10 cellular contexts compared by ENCODE assay signal in genomic region chr17:50603340-50603739, GRCh38. TPM values are rescaled to one million over a fixed set of nuclear protein-coding genes. Genes with fewer than 3 reads are reported as not detected.
DNase-seq lines count a peak whose midpoint lies in the region; ATAC-seq, FAIRE-seq and TF ChIP-seq lines count a peak whose summit lies in the region.
"Had no signal": no experiment of that assay in that cellular context is flagged by ENCODE, and none has a peak within 500 bp of the region (broad histone marks: within the 10 kb centered on the region; RNA-seq: fewer than 3 reads in every experiment).

No MANE protein-coding gene starts in this region.

- no peak overlapping the region for H2BK12ac ChIP-seq in H1 (ENCODE audit: low read depth, low read length)

- H3K9me3 Mint-ChIP-seq in CD4-positive, alpha-beta memory T cell, result no peaks in the 10 kb centered on the region

- POLR2A ChIA-PET in H1 (lab: Charles Lee; ENCODE audit: partially characterized antibody), result no interaction called here
- POLR2A ChIA-PET in CD4-positive, alpha-beta memory T cell (lab: Charles Lee; ENCODE audit: partially characterized antibody), result no interaction called here

- H3K18ac ChIP-seq in H1 (ENCODE audit: extremely low read depth, low read length), result no peak overlapping the region

- H4K20me1 ChIP-seq in H1 (replicated peaks in 1 of 2; ENCODE audit: control insufficient read depth in 1 of 2, insufficient read depth in 2 of 2, low read length in 2 of 2), result no peaks in the 10 kb centered on the region

- H3K27ac Mint-ChIP-seq in CD4-positive, alpha-beta memory T cell, result no peak overlapping the region

- no peaks in the 10 kb centered on the region for H3K79me2 ChIP-seq in H1 (ENCODE audit: control insufficient read depth in 1 of 2, insufficient read depth in 2 of 2, low read length in 2 of 2)

- H4K8ac ChIP-seq in H1 (ENCODE audit: extremely low read depth, insufficient read depth, low read length), result peak overlapping the region; percentile 38; the same call in 1 of the 2 replicates

- H3K36me3 Mint-ChIP-seq in CD4-positive, alpha-beta memory T cell, result no peaks in the 10 kb centered on the region

- H3K4me1 ChIP-seq in H1 (replicated peaks in 1 of 4; ENCODE audit: control insufficient read depth in 3 of 4, insufficient read depth in 4 of 4, low read length in 3 of 4), result peaks cover 0 to 10% (median 1%) of the 10 kb centered on the region in 4 experiments; a peak in 5 of 7 replicates
- H3K4me1 ChIP-seq in CD4-positive, alpha-beta memory T cell (ENCODE audit: insufficient read depth, low read length), result no peaks in the 10 kb centered on the region

- H3K4ac ChIP-seq in H1 (replicated peaks; ENCODE audit: insufficient read length, low read depth, low read length), result no peak overlapping the region

- H3K9ac ChIP-seq in H1 (replicated peaks in 1 of 4; ENCODE audit: extremely low read depth in 1 of 4, low read depth in 3 of 4, low read length in 3 of 4), result no peak overlapping the region

- intact Hi-C loops in CD4-positive, alpha-beta memory T cell (cut with micrococcal nuclease), result no loop called here

- DNase-seq in AG10803 (ENCODE audit: low read depth), result no peak
- DNase-seq in GM12864 (ENCODE audit: low read depth), result no peak
- DNase-seq in NCI-H2107 (lab: John Stamatoyannopoulos, UW), result peak; percentile 65
- no peak for DNase-seq in H1 (ENCODE audit: low read depth in 1 of 2, low spot score in 2 of 2)
- no peak for DNase-seq in superior temporal gyrus (ENCODE audit: extremely low spot score)
- DNase-seq in T-helper 2 cell, result no peak
- no peak for DNase-seq in CD4-positive, alpha-beta memory T cell
- DNase-seq: cerebellar nuclear complex, occipital lobe had no signal

- H3K27me3 ChIP-seq in H1 (replicated peaks in 1 of 4; ENCODE audit: control insufficient read depth in 3 of 4, extremely low read depth in 1 of 4, insufficient read depth in 3 of 4, low read length in 3 of 4), result no peaks in the 10 kb centered on the region
- H3K27me3 ChIP-seq in CD4-positive, alpha-beta memory T cell (ENCODE audit: insufficient read depth, low read length), result no peaks in the 10 kb centered on the region

- H3K27me3 Mint-ChIP-seq in CD4-positive, alpha-beta memory T cell, result peaks cover 19 to 29% of the 10 kb centered on the region in 2 donors

- TF ChIP-seq CTCF in AG10803 (conservative IDR thresholded peaks at IDR 0.05; ENCODE audit: low read length) (0 out of 2 replicates have a peak, but pooled peaks have one; percentile 11), GM12864 (IDR thresholded peaks at IDR 0.05; ENCODE audit: low read depth, low read length, missing control alignments) (peak; percentile 54), H1 (IDR thresholded peaks at IDR 0.05; ENCODE audit: control extremely low read depth in 1 of 3, insufficient read depth in 1 of 3, low read depth in 1 of 3, low read length in 3 of 3) (peak; percentile 23 to 65 (median 55); a peak in 3 of 4 replicates)

- H2AFZ ChIP-seq in H1 (ENCODE audit: low read length), result no peak overlapping the region

- no peak overlapping the region for H4K91ac ChIP-seq in H1 (replicated peaks; ENCODE audit: insufficient read length, low read length)

- H3K56ac ChIP-seq in H1 (replicated peaks; ENCODE audit: insufficient read length, low read depth, low read length), result no peak overlapping the region

- no peaks in the 10 kb centered on the region for H3K9me3 ChIP-seq in H1 (ENCODE audit: insufficient read depth in 2 of 2, low read depth in 1 of 2, low read length in 1 of 2)
- H3K9me3 ChIP-seq in CD4-positive, alpha-beta memory T cell (ENCODE audit: control insufficient read depth in 1 of 2, low read length in 2 of 2), result no peaks in the 10 kb centered on the region

- H3K4me3 Mint-ChIP-seq in CD4-positive, alpha-beta memory T cell, result no peak overlapping the region

- H3K4me2 ChIP-seq in H1 (ENCODE audit: insufficient read depth in 1 of 2, low read depth in 2 of 2, low read length in 2 of 2), result no peak overlapping the region

- 80% methylated on average over 9 of the region's 9 CpGs; no CpG with 5 or more reads in 1 of the 2 experiments for WGBS in H1 (ENCODE audit: extremely low coverage in 1 of 2, insufficient coverage in 1 of 2, insufficient read length in 1 of 2, insufficient replicate concordance in 2 of 2, low coverage in 1 of 2, low lambda C conversion rate in 2 of 2, missing lambda C conversion rate in 1 of 2), 2 experiments

- no peak overlapping the region for H2BK120ac ChIP-seq in H1 (replicated peaks; ENCODE audit: low read depth, low read length)

- no peaks in the 10 kb centered on the region for H3K79me1 ChIP-seq in H1 (ENCODE audit: low read depth, low read length)

- H2AK5ac ChIP-seq in H1 (ENCODE audit: low read depth, low read length), result no peak overlapping the region

- TF ChIP-seq RAD21 in H1 (IDR thresholded peaks at IDR 0.05 in 1 of 2, conservative IDR thresholded peaks at IDR 0.05 in 1 of 2; ENCODE audit: low read depth in 2 of 2, low read length in 2 of 2), result no peak; a peak in 1 of 4 replicates

- H3K27ac ChIP-seq in H1 (ENCODE audit: low read depth, low read length), result no peak overlapping the region
- no peak overlapping the region for H3K27ac ChIP-seq in CD4-positive, alpha-beta memory T cell (ENCODE audit: low read depth, low read length)

- CTCF ChIA-PET in H1 (lab: Charles Lee; ENCODE audit: partially characterized antibody), result interaction anchor here (0.6 to 19.7 kb wide), 12 partner anchors 9 to 99 kb away, joined by 3 to 300 read pairs (median 6); partner anchors contain the start of genes ABCC3, EPN3 and SPATA20
- CTCF ChIA-PET in CD4-positive, alpha-beta memory T cell (lab: Charles Lee; ENCODE audit: partially characterized antibody), result no interaction called here

- no peak for TF ChIP-seq POLR2A in H1 (IDR thresholded peaks at IDR 0.05; ENCODE audit: control extremely low read depth in 1 of 2, low read depth in 2 of 2, low read length in 2 of 2)

- H3K23ac ChIP-seq in H1 (ENCODE audit: insufficient read length), result no peak overlapping the region

- no peak for ATAC-seq in HG03045 (IDR thresholded peaks at IDR 0.05; ENCODE audit: unreplicated experiment)

- no peak overlapping the region for H2BK15ac ChIP-seq in H1 (ENCODE audit: low read length)

- no peak overlapping the region for H2BK5ac ChIP-seq in H1 (ENCODE audit: low read depth, low read length)

- H3K36me3 ChIP-seq in H1 (ENCODE audit: control insufficient read depth in 2 of 4, insufficient read depth in 4 of 4, low read length in 3 of 4), result no peaks in the 10 kb centered on the region
- no peaks in the 10 kb centered on the region for H3K36me3 ChIP-seq in CD4-positive, alpha-beta memory T cell (ENCODE audit: insufficient read depth, low read length)

- TF ChIP-seq EP300 in H1 (IDR thresholded peaks at IDR 0.05; ENCODE audit: borderline replicate concordance in 1 of 2, low read depth in 2 of 2, low read length in 2 of 2), result no peak

- FAIRE-seq in H1 (lab: Jason Lieb, UNC), result no peak

- H3K4me1 Mint-ChIP-seq in CD4-positive, alpha-beta memory T cell, result no peaks in the 10 kb centered on the region

- H3K14ac ChIP-seq in H1 (ENCODE audit: insufficient read length), result no peak overlapping the region

- no peaks in the 10 kb centered on the region for H3K23me2 ChIP-seq in H1 (ENCODE audit: low read depth, low read length)

- no peak overlapping the region for H2BK20ac ChIP-seq in H1 (ENCODE audit: low read length)

- H4K5ac ChIP-seq in H1 (ENCODE audit: insufficient read length, low read depth, low read length), result no peak overlapping the region

- H3K4me3 ChIP-seq in AG10803 (ENCODE audit: low read length), result no peak overlapping the region
- no peak overlapping the region for H3K4me3 ChIP-seq in GM12864 (ENCODE audit: low read depth, low read length)
- H3K4me3 ChIP-seq in H1 (ENCODE audit: extremely low read depth in 1 of 4, insufficient read depth in 2 of 4, low read depth in 3 of 4, low read length in 4 of 4), result no peak overlapping the region
- H3K4me3 ChIP-seq in CD4-positive, alpha-beta memory T cell (ENCODE audit: low read length in 2 of 2), result no peak overlapping the region

TF ChIP-seq in H1, 55 proteins besides CTCF, POLR2A, EP300 and RAD21 (continues in another document):
- TF ChIP-seq HDAC6 (IDR thresholded peaks at IDR 0.05; ENCODE audit: low read depth, low read length), result no peak

RNA-seq across cellular contexts. Expression of gene ABCC3, which starts 31.3 kb away (rescaled TPM):
- total RNA-seq in H1 (2021; fragmentation: NEBNext Ultra II Directional; extraction: Animal tissue kit (Norgen Biotek cat#: 25700)), result 0.37 and 0.71 TPM in 2 replicates
- 0.22 and 0.35 TPM in 2 replicates for polyA plus RNA-seq in H1 (2011; rRNA removed)
- 0.40 TPM for polyA plus RNA-seq in H1 (2011; cell fraction: cytosol; rRNA removed)
- 2.4 TPM for polyA plus RNA-seq in H1 (2011; cell fraction: nucleus; rRNA removed)
- polyA plus RNA-seq in H1 (2012, experiment 1 of 2), result 0.54 to 0.84 TPM (median 0.60 TPM) in 4 replicates
- 0.17 TPM for polyA plus RNA-seq in H1 (2012, experiment 2 of 2)
- polyA plus RNA-seq in H1 (2013, experiment 1 of 2), result 0.20 TPM
- polyA plus RNA-seq in H1 (2013, experiment 2 of 2), result 0.37 TPM
- 0.35 and 1.1 TPM in 2 replicates for polyA minus RNA-seq in H1 (2011; rRNA and poly(A)+ RNA removed)
- polyA minus RNA-seq in H1 (2011; cell fraction: cytosol; rRNA and poly(A)+ RNA removed), result 1.5 TPM
- 0.40 TPM for polyA minus RNA-seq in H1 (2011; cell fraction: nucleus; rRNA and poly(A)+ RNA removed)
- 1 to 10 TPM in 1 of 2 experiments, under 1 TPM in 1; 0.86 to 1.6 TPM for total RNA-seq in CD4-positive, alpha-beta memory T cell
- not detected for polyA plus RNA-seq in CD4-positive, alpha-beta memory T cell

RNA-seq across cellular contexts. Expression of gene CACNA1G, which starts 42.8 kb away (rescaled TPM):
- total RNA-seq in H1 (2021; fragmentation: NEBNext Ultra II Directional; extraction: Animal tissue kit (Norgen Biotek cat#: 25700)), result 4.8 and 4.9 TPM in 2 replicates
- 2.9 and 4.8 TPM in 2 replicates for polyA plus RNA-seq in H1 (2011; rRNA removed)
- 3.4 TPM for polyA plus RNA-seq in H1 (2011; cell fraction: cytosol; rRNA removed)
- 10.8 TPM for polyA plus RNA-seq in H1 (2011; cell fraction: nucleus; rRNA removed)
- polyA plus RNA-seq in H1 (2012, experiment 1 of 2), result 4.0 to 4.7 TPM (median 4.5 TPM) in 4 replicates
- polyA plus RNA-seq in H1 (2012, experiment 2 of 2), result 4.1 TPM
- 2.5 TPM for polyA plus RNA-seq in H1 (2013, experiment 1 of 2)
- 2.6 TPM for polyA plus RNA-seq in H1 (2013, experiment 2 of 2)
- 5.9 and 6.1 TPM in 2 replicates for polyA minus RNA-seq in H1 (2011; rRNA and poly(A)+ RNA removed)
- 3.8 TPM for polyA minus RNA-seq in H1 (2011; cell fraction: cytosol; rRNA and poly(A)+ RNA removed)
- 7.7 TPM for polyA minus RNA-seq in H1 (2011; cell fraction: nucleus; rRNA and poly(A)+ RNA removed)
- not detected for total RNA-seq in CD4-positive, alpha-beta memory T cell
- polyA plus RNA-seq in CD4-positive, alpha-beta memory T cell, result not detected

RNA-seq across cellular contexts. Expression of gene SPATA20, which starts 56.4 kb away (rescaled TPM):
- total RNA-seq in H1 (2021; fragmentation: NEBNext Ultra II Directional; extraction: Animal tissue kit (Norgen Biotek cat#: 25700)), result 16.2 and 16.7 TPM in 2 replicates
- polyA plus RNA-seq in H1 (2011; rRNA removed), result 17.5 and 23.2 TPM in 2 replicates
- 18.3 TPM for polyA plus RNA-seq in H1 (2011; cell fraction: cytosol; rRNA removed)
- polyA plus RNA-seq in H1 (2011; cell fraction: nucleus; rRNA removed), result 124 TPM
- polyA plus RNA-seq in H1 (2012, experiment 1 of 2), result 10.5 to 22.8 TPM (median 22.0 TPM) in 4 replicates
- 15.5 TPM for polyA plus RNA-seq in H1 (2012, experiment 2 of 2)
- 16.1 TPM for polyA plus RNA-seq in H1 (2013, experiment 1 of 2)
- polyA plus RNA-seq in H1 (2013, experiment 2 of 2), result 14.2 TPM
- 9.0 and 10.5 TPM in 2 replicates for polyA minus RNA-seq in H1 (2011; rRNA and poly(A)+ RNA removed)
- polyA minus RNA-seq in H1 (2011; cell fraction: cytosol; rRNA and poly(A)+ RNA removed), result 10.6 TPM
- 32.9 TPM for polyA minus RNA-seq in H1 (2011; cell fraction: nucleus; rRNA and poly(A)+ RNA removed)
- 10 to 100 TPM; 13.3 to 14.1 TPM for total RNA-seq in CD4-positive, alpha-beta memory T cell
- polyA plus RNA-seq in CD4-positive, alpha-beta memory T cell, result 1 to 10 TPM; 5.4 to 7.3 TPM
